In genomic region chr10:11612004-11613001, GRCh38 we compare ENCODE assay signal across 8 cellular contexts. TPM values are rescaled to one million over a fixed set of nuclear protein-coding genes. Genes with fewer than 3 reads are reported as not detected.
DNase-seq lines count a peak whose midpoint lies in the region; ATAC-seq and TF ChIP-seq lines count a peak whose summit lies in the region.

No MANE protein-coding gene starts in this region.

- peaks cover 36% of the 10 kb centered on the region for H3K4me1 ChIP-seq in DOHH2 (ENCODE audit: control insufficient read depth, low read length)
- peaks cover 5 to 13% of the 10 kb centered on the region in 2 donors for H3K4me1 ChIP-seq in adrenal gland (replicated peaks in 1 of 2)

- peaks cover 16 to 22% (median 21%) of the 10 kb centered on the region in 3 donors for H3K27me3 Mint-ChIP-seq in immature natural killer cell (ENCODE audit: low read depth in 3 of 3)
- no peaks in the 10 kb centered on the region for H3K27me3 Mint-ChIP-seq in stimulated activated memory B cell treated with anti-CD40 and anti-IgM and Interleukin-4, amounts not matched to agents 10 μg/mL and 1 μg/mL and 100 μg/mL, for 72 hours

- H3K27ac ChIP-seq in DOHH2 (ENCODE audit: low read depth, low read length), result peak overlapping the region; percentile 72
- peak overlapping the region; percentile 74 for H3K27ac ChIP-seq in KOPT-K1 (ENCODE audit: low read depth, low read length, poor library complexity, severe bottlenecking)
- peak overlapping the region; percentile 26 to 98 (median 90) for H3K27ac ChIP-seq in adrenal gland

- H3K4me1 Mint-ChIP-seq in immature natural killer cell, result peaks cover 12 to 22% of the 10 kb centered on the region in 2 donors
- peaks cover 37% of the 10 kb centered on the region for H3K4me1 Mint-ChIP-seq in stimulated activated memory B cell treated with anti-CD40 and anti-IgM and Interleukin-4, amounts not matched to agents 10 μg/mL and 1 μg/mL and 100 μg/mL, for 72 hours

- H3K36me3 ChIP-seq in DOHH2 (ENCODE audit: control insufficient read depth, low read length), result peaks cover 24% of the 10 kb centered on the region
- no peaks in the 10 kb centered on the region for H3K36me3 ChIP-seq in KOPT-K1 (ENCODE audit: insufficient read depth, low read length)
- no peaks in the 10 kb centered on the region for H3K36me3 ChIP-seq in adrenal gland (replicated peaks in 1 of 2)

- no peak for TF ChIP-seq CTCF in DOHH2 (IDR thresholded peaks at IDR 0.05; ENCODE audit: low read depth, low read length, poor library complexity, severe bottlenecking)
- TF ChIP-seq CTCF in adrenal gland (IDR thresholded peaks at IDR 0.05), result no peak

- H3K79me2 ChIP-seq in DOHH2 (ENCODE audit: control insufficient read depth, low read length), result peaks cover 47% of the 10 kb centered on the region

- peak overlapping the region; percentile 90 to 93 (median 93) for H3K4me3 Mint-ChIP-seq in immature natural killer cell
- peak overlapping the region; percentile 88 for H3K4me3 Mint-ChIP-seq in stimulated activated memory B cell treated with anti-CD40 and anti-IgM and Interleukin-4, amounts not matched to agents 10 μg/mL and 1 μg/mL and 100 μg/mL, for 72 hours

- peak overlapping the region in 5 of 6 donors; percentile 30 to 82 (median 71) for H3K27ac Mint-ChIP-seq in immature natural killer cell
- peak overlapping the region; percentile 86 for H3K27ac Mint-ChIP-seq in stimulated activated memory B cell treated with anti-CD40 and anti-IgM and Interleukin-4, amounts not matched to agents 10 μg/mL and 1 μg/mL and 100 μg/mL, for 72 hours

- peaks cover 11% of the 10 kb centered on the region for H3F3A ChIP-seq in DOHH2 (ENCODE audit: control insufficient read depth, insufficient read depth)

- H3K27me3 ChIP-seq in DOHH2 (ENCODE audit: control insufficient read depth, low read length) (no peaks in the 10 kb centered on the region), adrenal gland (no peaks in the 10 kb centered on the region)

- H3K9me2 ChIP-seq in DOHH2 (replicated peaks; ENCODE audit: control insufficient read depth, low read length), result no peaks in the 10 kb centered on the region

- peak; percentile 32 for ATAC-seq in stimulated activated memory B cell treated with anti-CD40 and anti-IgM and Interleukin-4, amounts not matched to agents 10 μg/mL and 1 μg/mL and 100 μg/mL, for 72 hours
- no peak for ATAC-seq in GM21528 (IDR thresholded peaks at IDR 0.05; ENCODE audit: low FRiP score, unreplicated experiment)

- no peaks in the 10 kb centered on the region for H3K36me3 Mint-ChIP-seq in immature natural killer cell
- H3K36me3 Mint-ChIP-seq in stimulated activated memory B cell treated with anti-CD40 and anti-IgM and Interleukin-4, amounts not matched to agents 10 μg/mL and 1 μg/mL and 100 μg/mL, for 72 hours, result no peaks in the 10 kb centered on the region

- peak in 3 of 7 donors; percentile 20 to 36 (median 21) for DNase-seq in adrenal gland
- no peak for DNase-seq in immature natural killer cell
- DNase-seq in NCI-H1092 treated with DMSO at 0.1 percent for 48 hours (lab: John Stamatoyannopoulos, UW), result no peak
- no peak for DNase-seq in stimulated activated CD4-positive, alpha-beta T cell treated with anti-CD3 and anti-CD28 coated beads, Interleukin-4, amount 100 ng/mL, for 4 hours

- H4K20me1 ChIP-seq in DOHH2 (ENCODE audit: control insufficient read depth, insufficient read depth, low read depth, low read length), result no peaks in the 10 kb centered on the region

- intact Hi-C loops in adrenal gland (cut with DNase I), result loop anchor here in 1 of 2 donors (5.0 to 10.0 kb wide), 2 partner anchors 75 to 112 kb away; no protein-coding TSS in a partner anchor

- no peaks in the 10 kb centered on the region for H3K9me3 Mint-ChIP-seq in immature natural killer cell
- no peaks in the 10 kb centered on the region for H3K9me3 Mint-ChIP-seq in stimulated activated memory B cell treated with anti-CD40 and anti-IgM and Interleukin-4, amounts not matched to agents 10 μg/mL and 1 μg/mL and 100 μg/mL, for 72 hours

- TF ChIP-seq POLR2A in adrenal gland (IDR thresholded peaks at IDR 0.05), result no peak

- H3K4me3 ChIP-seq in DOHH2 (ENCODE audit: low read length) (peak overlapping the region; percentile 82), adrenal gland (peak overlapping the region in 3 of 4 donors; percentile 27 to 100 (median 52))

- H3K4me2 ChIP-seq in DOHH2 (ENCODE audit: low read length), result peak overlapping the region; percentile 99

- 16 to 18% (median 17%) methylated on average over 11 to 12 of the region's 12 CpGs for WGBS in adrenal gland, 4 donors

- H3K9me3 ChIP-seq in DOHH2 (ENCODE audit: control insufficient read depth, insufficient read depth, low read length) (peaks cover 9% of the 10 kb centered on the region; the same call in 1 of the 2 replicates), KOPT-K1 (ENCODE audit: insufficient read depth, low read length, poor library complexity, severe bottlenecking) (peaks cover 3% of the 10 kb centered on the region), adrenal gland (replicated peaks in 1 of 3) (no peaks in the 10 kb centered on the region)

RNA-seq across cellular contexts. Expression of gene USP6NL, which starts 0.9 kb away (rescaled TPM):
- 10 to 100 TPM; 13.3 to 35.1 (median 19.8) TPM for total RNA-seq in adrenal gland
- polyA plus RNA-seq in adrenal gland (10 to 100 TPM in 1 of 3 donors, 1 to 10 TPM in 2; 3.5 to 20.8 (median 4.9) TPM), immature natural killer cell (1 to 10 TPM in 2 of 3 donors, under 1 TPM in 1; 0.08 to 2.3 (median 1.1) TPM)
